Comparison of ENCODE assay signal across 22 cellular contexts in genomic region chrY:13351443-13351842, GRCh38.
"Had no signal": no experiment of that assay in that cellular context is flagged by ENCODE, and none has a peak within 500 bp of the region (broad histone marks: within the 10 kb centered on the region; RNA-seq: fewer than 3 reads in every experiment).

No MANE protein-coding gene starts in this region.

- ATAC-seq: esophagus mucosa; gastrocnemius medialis; heart right ventricle; left lobe of liver; mucosa of descending colon; naive thymus-derived CD8-positive, alpha-beta T cell; right cardiac atrium; stimulated activated naive CD8-positive, alpha-beta T cell treated with anti-CD3 and anti-CD28 coated beads, Interleukin-15, Interleukin-2, amounts not matched to agents 100 U/mL and 50 U/mL, for 24 hours had no signal

- FAIRE-seq: colon, islet of Langerhans, small intestine, urothelium cell line had no signal

- H3K36me3 Mint-ChIP-seq: type B pancreatic cell had no signal

- H3K4me3 ChIP-seq: gastrocnemius medialis, heart right ventricle, mucosa of descending colon, suprapubic skin, thyroid gland had no signal

- H3K27ac Mint-ChIP-seq: dendritic cell treated with granulocyte-macrophage colony-stimulating factor and Interleukin-4, amounts not matched to agents 40 ng/mL and 50 ng/mL, for 4 days; type B pancreatic cell had no signal

- H3K27me3 Mint-ChIP-seq: dendritic cell treated with granulocyte-macrophage colony-stimulating factor and Interleukin-4, amounts not matched to agents 40 ng/mL and 50 ng/mL, for 4 days; naive thymus-derived CD8-positive, alpha-beta T cell; type B pancreatic cell had no signal

- H3K4me3 Mint-ChIP-seq: dendritic cell treated with granulocyte-macrophage colony-stimulating factor and Interleukin-4, amounts not matched to agents 40 ng/mL and 50 ng/mL, for 4 days; naive thymus-derived CD8-positive, alpha-beta T cell; type B pancreatic cell had no signal

- H3K9me3 Mint-ChIP-seq: dendritic cell treated with granulocyte-macrophage colony-stimulating factor and Interleukin-4, amounts not matched to agents 40 ng/mL and 50 ng/mL, for 4 days; naive thymus-derived CD8-positive, alpha-beta T cell; type B pancreatic cell had no signal

- DNase-seq: gastrocnemius medialis; heart right ventricle; hypothalamus; kidney glomerular epithelial cell; mammary epithelial cell; mucosa of descending colon; naive thymus-derived CD8-positive, alpha-beta T cell; posterior cingulate gyrus; right cardiac atrium; small intestine; stimulated activated CD4-positive, alpha-beta T cell treated with anti-CD3 and anti-CD28 coated beads, Interleukin-12 subunit alpha, Interleukin-12 subunit beta, amount 100 ng/mL, for 4 hours; stimulated activated CD4-positive, alpha-beta T cell treated with anti-CD3 and anti-CD28 coated beads, Interleukin-2, amount 100 ng/mL, for 48 hours; stimulated activated naive CD8-positive, alpha-beta T cell treated with anti-CD3 and anti-CD28 coated beads, Interleukin-15, Interleukin-2, amounts not matched to agents 100 U/mL and 50 U/mL, for 24 hours; thyroid gland had no signal
